In genomic region chr17:71464241-71464640, GRCh38 we compare ENCODE assay signal across 19 cellular contexts.
A peak's percentile ranks its signal among the peaks of the same experiment; 100 is the strongest.
DNase-seq lines count a peak whose midpoint lies in the region; ATAC-seq, FAIRE-seq and TF ChIP-seq lines count a peak whose summit lies in the region.
"Had no signal": no experiment of that assay in that cellular context is flagged by ENCODE, and none has a peak within 500 bp of the region (broad histone marks: within the 10 kb centered on the region; RNA-seq: fewer than 3 reads in every experiment).

No MANE protein-coding gene starts in this region.

- POLR2A ChIA-PET in activated CD4-positive, alpha-beta T cell treated with anti-CD3 and anti-CD28 coated beads for 36 hours (lab: Charles Lee), result no interaction called here

- intact Hi-C loops in activated CD4-positive, alpha-beta T cell treated with anti-CD3 and anti-CD28 coated beads for 36 hours (cut with DNase I, micrococcal nuclease), result loop anchor here in 1 of 2 experiments (5.0 kb wide), 1 partner anchor 827 kb away; no protein-coding TSS in a partner anchor
- intact Hi-C loops in pancreas (cut with DNase I), result loop anchor here in 1 of 3 donors (10.0 kb wide), 1 partner anchor 1071 kb away; no protein-coding TSS in a partner anchor

- 73 to 87% methylated on average over 4 of the region's 4 CpGs for WGBS in pancreas, 2 donors

- H3K27ac Mint-ChIP-seq in neural crest cell (ENCODE audit: unreplicated experiment), result peak overlapping the region; percentile 53
- H3K27ac Mint-ChIP-seq in activated CD4-positive, alpha-beta T cell treated with anti-CD3 and anti-CD28 coated beads for 36 hours, result no peak overlapping the region
- H3K27ac Mint-ChIP-seq: CD14-positive monocyte; CD8-positive, alpha-beta T cell had no signal

- H3K4me3 ChIP-seq in RWPE2 (ENCODE audit: severe bottlenecking) (no peak overlapping the region), epithelial cell of esophagus (ENCODE audit: low read length) (no peak overlapping the region), pancreas (no peak overlapping the region)
- H3K4me3 ChIP-seq: BLaER1, GM12878, HAP-1 had no signal

- H3K27me3 ChIP-seq in RWPE2 (ENCODE audit: insufficient read depth, poor library complexity, severe bottlenecking), result no peaks in the 10 kb centered on the region
- H3K27me3 ChIP-seq in pancreas, result no peaks in the 10 kb centered on the region
- H3K27me3 ChIP-seq: BLaER1 had no signal

- H3K4me1 Mint-ChIP-seq in neural crest cell, result peaks cover 11% of the 10 kb centered on the region
- no peaks in the 10 kb centered on the region for H3K4me1 Mint-ChIP-seq in activated CD4-positive, alpha-beta T cell treated with anti-CD3 and anti-CD28 coated beads for 36 hours
- H3K4me1 Mint-ChIP-seq: CD14-positive monocyte had no signal

- ATAC-seq in RWPE2 (ENCODE audit: low read depth) (peak; percentile 29; the same call in 1 of the 3 replicates), pancreas (no peak)
- no peak for ATAC-seq in activated CD4-positive, alpha-beta T cell treated with anti-CD3 and anti-CD28 coated beads for 36 hours
- ATAC-seq: CD8-positive, alpha-beta T cell; GM12878 had no signal

- H3K36me3 ChIP-seq in RWPE2 (ENCODE audit: low read depth) (no peaks in the 10 kb centered on the region), pancreas (no peaks in the 10 kb centered on the region)
- H3K36me3 ChIP-seq: BLaER1, HAP-1 had no signal

- H3K4me1 ChIP-seq in RWPE2 (ENCODE audit: insufficient read depth, poor library complexity, severe bottlenecking), result peaks cover 13% of the 10 kb centered on the region
- no peaks in the 10 kb centered on the region for H3K4me1 ChIP-seq in pancreas
- H3K4me1 ChIP-seq: BLaER1, HAP-1 had no signal

- H3K4me3 Mint-ChIP-seq in neural crest cell, result no peak overlapping the region
- no peak overlapping the region for H3K4me3 Mint-ChIP-seq in activated CD4-positive, alpha-beta T cell treated with anti-CD3 and anti-CD28 coated beads for 36 hours
- H3K4me3 Mint-ChIP-seq: CD14-positive monocyte; CD8-positive, alpha-beta T cell had no signal

- TF ChIP-seq CTCF in RWPE2 (IDR thresholded peaks at IDR 0.05; ENCODE audit: poor library complexity, severe bottlenecking) (no peak), epithelial cell of esophagus (IDR thresholded peaks at IDR 0.05; ENCODE audit: insufficient read depth, low read depth, low read length, missing control alignments) (no peak), neural crest cell (conservative IDR thresholded peaks at IDR 0.05) (no peak), pancreas (IDR thresholded peaks at IDR 0.05) (no peak)

- H3K27ac ChIP-seq in RWPE2 (ENCODE audit: poor library complexity, severe bottlenecking), result no peak overlapping the region
- H3K27ac ChIP-seq in pancreas, result no peak overlapping the region
- H3K27ac ChIP-seq: 22Rv1, BLaER1, HL-60 had no signal

- H3K9me3 ChIP-seq in RWPE2 (ENCODE audit: severe bottlenecking), result no peaks in the 10 kb centered on the region
- peaks cover 0 to 2% (median 0%) of the 10 kb centered on the region in 4 donors for H3K9me3 ChIP-seq in pancreas
- H3K9me3 ChIP-seq: BLaER1, HAP-1 had no signal

- no peak for FAIRE-seq in pancreas (lab: Jason Lieb, UNC)
- FAIRE-seq: GM12878, GM19239 had no signal

- H3K36me3 Mint-ChIP-seq in neural crest cell (ENCODE audit: low read depth), result no peaks in the 10 kb centered on the region
- H3K36me3 Mint-ChIP-seq in activated CD4-positive, alpha-beta T cell treated with anti-CD3 and anti-CD28 coated beads for 36 hours (ENCODE audit: low read depth), result no peaks in the 10 kb centered on the region
- H3K36me3 Mint-ChIP-seq: CD14-positive monocyte; CD8-positive, alpha-beta T cell had no signal

- no peaks in the 10 kb centered on the region for H3K27me3 Mint-ChIP-seq in neural crest cell (ENCODE audit: low read depth)
- H3K27me3 Mint-ChIP-seq in activated CD4-positive, alpha-beta T cell treated with anti-CD3 and anti-CD28 coated beads for 36 hours, result no peaks in the 10 kb centered on the region

- CTCF ChIA-PET in activated CD4-positive, alpha-beta T cell treated with anti-CD3 and anti-CD28 coated beads for 36 hours (lab: Charles Lee), result interaction anchor here (0.8 kb wide), 1 partner anchor 1095 kb away, joined by 3 read pairs; no protein-coding TSS in a partner anchor

- peak; percentile 41 for DNase-seq in NCI-H146 (lab: John Stamatoyannopoulos, UW)
- DNase-seq in NCI-H146 treated with DMSO at 0.1 percent for 48 hours (lab: John Stamatoyannopoulos, UW; ENCODE audit: unreplicated experiment), result no peak
- no peak for DNase-seq in RWPE2 (ENCODE audit: low spot score)
- DNase-seq in epithelial cell of esophagus (ENCODE audit: low read depth), result peak; percentile 44
- no peak for DNase-seq in neural crest cell (ENCODE audit: low read depth, low spot score)
- DNase-seq in activated gamma-delta T cell (lab: John Stamatoyannopoulos, UW), result no peak
- DNase-seq in activated CD4-positive, alpha-beta T cell treated with anti-CD3 and anti-CD28 coated beads for 36 hours, result no peak
- no peak for DNase-seq in pancreas
- DNase-seq: Calu3; CD8-positive, alpha-beta T cell; DMS79 treated with DMSO at 0.1 percent for 48 hours; GF-D8 had no signal

- H3K9me3 Mint-ChIP-seq in neural crest cell, result peaks cover 4% of the 10 kb centered on the region
- no peaks in the 10 kb centered on the region for H3K9me3 Mint-ChIP-seq in activated CD4-positive, alpha-beta T cell treated with anti-CD3 and anti-CD28 coated beads for 36 hours (ENCODE audit: low read depth)
- H3K9me3 Mint-ChIP-seq: CD8-positive, alpha-beta T cell had no signal

Comparison
In these comparisons a context has a peak if more than half of its experiments do, and no peak if none do; other contexts are left out.
1. DNase-seq: peak in NCI-H146 (single experiment) and epithelial cell of esophagus (single experiment); none in NCI-H146 treated with DMSO at 0.1 percent for 48 hours (single experiment), RWPE2 (single experiment), neural crest cell (single experiment), activated gamma-delta T cell (single experiment), activated CD4-positive, alpha-beta T cell treated with anti-CD3 and anti-CD28 coated beads for 36 hours (single experiment) and pancreas (0 of 6).